Comparison of ENCODE assay signal across 18 cellular contexts in genomic region chr12:69150796-69151127, GRCh38.
DNase-seq lines count a peak whose midpoint lies in the region; ATAC-seq and TF ChIP-seq lines count a peak whose summit lies in the region.
"Had no signal": no experiment of that assay in that cellular context is flagged by ENCODE, and none has a peak within 500 bp of the region (broad histone marks: within the 10 kb centered on the region; RNA-seq: fewer than 3 reads in every experiment).

No MANE protein-coding gene starts in this region.

- TF ChIP-seq POLR2A in body of pancreas (IDR thresholded peaks at IDR 0.05) (no peak), right lobe of liver (IDR thresholded peaks at IDR 0.05) (no peak)

- intact Hi-C loops in body of pancreas (cut with DNase I) (no loop called here), right lobe of liver (cut with DNase I) (no loop called here)

- TF ChIP-seq CTCF in body of pancreas (IDR thresholded peaks at IDR 0.05): no peak
- TF ChIP-seq CTCF in fibroblast of the aortic adventitia (IDR thresholded peaks at IDR 0.05; ENCODE audit: insufficient read depth, low read length): no peak
- no peak for TF ChIP-seq CTCF in right lobe of liver (IDR thresholded peaks at IDR 0.05)

- H3K4me1 ChIP-seq in body of pancreas (peaks cover 49% of the 10 kb centered on the region), right lobe of liver (peaks cover 0 to 28% (median 0%) of the 10 kb centered on the region in 4 donors)
- H3K4me1 ChIP-seq: BE2C had no signal

- peak; percentile 62 for ATAC-seq in body of pancreas
- ATAC-seq in right lobe of liver: peak; percentile 28 to 63 (median 55)
- no peak for ATAC-seq in GM21619 (IDR thresholded peaks at IDR 0.05; ENCODE audit: unreplicated experiment)
- no peak for ATAC-seq in HG03457 (IDR thresholded peaks at IDR 0.05; ENCODE audit: unreplicated experiment)

- H3K4me3 ChIP-seq in body of pancreas (no peak overlapping the region), fibroblast of the aortic adventitia (ENCODE audit: low read depth, low read length) (no peak overlapping the region), right lobe of liver (no peak overlapping the region)

- 9 to 17% methylated on average over 2 of the region's 2 CpGs for WGBS in body of pancreas, 2 donors
- 29% methylated on average over 2 of the region's 2 CpGs for WGBS in right lobe of liver (ENCODE audit: insufficient coverage, low coverage, low lambda C conversion rate, missing lambda C conversion rate)

- no peaks in the 10 kb centered on the region for H3K27me3 ChIP-seq in body of pancreas
- H3K27me3 ChIP-seq in right lobe of liver: no peaks in the 10 kb centered on the region

- no peaks in the 10 kb centered on the region for H3K9me3 ChIP-seq in body of pancreas
- no peaks in the 10 kb centered on the region for H3K9me3 ChIP-seq in right lobe of liver
- H3K9me3 ChIP-seq: BE2C had no signal

- no peaks in the 10 kb centered on the region for H3K36me3 ChIP-seq in body of pancreas (replicated peaks in 1 of 2; ENCODE audit: insufficient read depth in 1 of 2, low read depth in 2 of 2)
- H3K36me3 ChIP-seq in right lobe of liver: no peaks in the 10 kb centered on the region
- H3K36me3 ChIP-seq: BE2C had no signal

- DNase-seq in body of pancreas: peak in 2 of 4 donors; percentile 26 to 31
- peak; percentile 30 for DNase-seq in fibroblast of the aortic adventitia (ENCODE audit: low read depth)
- DNase-seq in right lobe of liver: no peak
- peak; percentile 29 for DNase-seq in renal cortical epithelial cell (ENCODE audit: low read depth)
- no peak for DNase-seq in cerebellum (ENCODE audit: low spot score)
- DNase-seq: BE2C; CD4-positive, alpha-beta T cell; COR-L47; DMS79 treated with DMSO at 0.1 percent for 48 hours; KG1; NCI-H1092 treated with DMSO at 0.1 percent for 48 hours; NCI-H2029; NCI-H226; NCI-H748 treated with DMSO at 0.1 percent for 48 hours; NK-92 treated with Interleukin-12 subunit alpha and Interleukin-12 subunit beta, amount 100 ng/mL, for 24 hours had no signal

- H3K27ac ChIP-seq in body of pancreas (peak overlapping the region; percentile 40 to 74 (median 64)), right lobe of liver (peak overlapping the region in 1 of 3 donors; percentile 56)
- H3K27ac ChIP-seq: RWPE1 had no signal

Comparison
In these comparisons a context has a peak if more than half of its experiments do, and no peak if none do; other contexts are left out.
1. ATAC-seq: peak in body of pancreas (single experiment) and right lobe of liver (4 of 4); none in GM21619 (single experiment) and HG03457 (single experiment).
2. DNase-seq: peak in fibroblast of the aortic adventitia (single experiment) and renal cortical epithelial cell (single experiment); none in right lobe of liver (0 of 3) and cerebellum (single experiment).